ENCODE assay signal across 8 cellular contexts in genomic region chrX:153818571-153819397, GRCh38. TPM values are rescaled to one million over a fixed set of nuclear protein-coding genes. Genes with fewer than 3 reads are reported as not detected.
DNase-seq lines count a peak whose midpoint lies in the region; ATAC-seq, FAIRE-seq and TF ChIP-seq lines count a peak whose summit lies in the region.

No MANE protein-coding gene starts in this region.

- no peak overlapping the region for H3K27ac Mint-ChIP-seq in activated B cell treated with CpG ODN at 0.5 μM for 24 hours
- no peak overlapping the region for H3K27ac Mint-ChIP-seq in dendritic cell treated with granulocyte-macrophage colony-stimulating factor and Interleukin-4, amounts not matched to agents 40 ng/mL and 50 ng/mL, for 4 days
- no peak overlapping the region for H3K27ac Mint-ChIP-seq in stimulated activated naive CD8-positive, alpha-beta T cell treated with anti-CD3 and anti-CD28 coated beads, Interleukin-15, amount 100 ng/mL, for 72 hours

- H3K23ac ChIP-seq in mesendoderm (ENCODE audit: low read length), result no peak overlapping the region

- no peak for TF ChIP-seq CTCF in activated B cell treated with CpG ODN at 0.5 μM for 24 hours (IDR thresholded peaks at IDR 0.05)

- WGBS in mesendoderm (ENCODE audit: extremely low coverage, insufficient coverage, low lambda C conversion rate), result no CpG with 5 or more reads among the region's 68 CpGs

- H2BK120ac ChIP-seq in mesendoderm (ENCODE audit: low read depth, low read length), result no peak overlapping the region

- no peak overlapping the region for H4K5ac ChIP-seq in mesendoderm (ENCODE audit: low read length)

- no peaks in the 10 kb centered on the region for H3K27me3 ChIP-seq in mesendoderm (ENCODE audit: insufficient read depth, low read length, poor library complexity)

- H3K36me3 ChIP-seq in mesendoderm (ENCODE audit: control insufficient read depth, insufficient read depth, low read length), result no peaks in the 10 kb centered on the region

- H3K4me2 ChIP-seq in mesendoderm (ENCODE audit: low read length), result peak overlapping the region; percentile 44

- H3K4ac ChIP-seq in mesendoderm (ENCODE audit: low read depth, low read length), result peak overlapping the region; percentile 57

- no peak for FAIRE-seq in HTR-8/SVneo (lab: Jason Lieb, UNC)

- peaks cover 9% of the 10 kb centered on the region for H3K4me1 Mint-ChIP-seq in activated B cell treated with CpG ODN at 0.5 μM for 24 hours
- peaks cover 16% of the 10 kb centered on the region for H3K4me1 Mint-ChIP-seq in dendritic cell treated with granulocyte-macrophage colony-stimulating factor and Interleukin-4, amounts not matched to agents 40 ng/mL and 50 ng/mL, for 4 days (ENCODE audit: low read depth)
- H3K4me1 Mint-ChIP-seq in stimulated activated naive CD8-positive, alpha-beta T cell treated with anti-CD3 and anti-CD28 coated beads, Interleukin-15, amount 100 ng/mL, for 72 hours, result peaks cover 51% of the 10 kb centered on the region

- peak; percentile 69 for DNase-seq in AG20443 (ENCODE audit: low spot score)
- DNase-seq in HTR-8/SVneo (ENCODE audit: insufficient read length, low spot score), result peak; percentile 47
- DNase-seq in activated B cell treated with CpG ODN at 0.5 μM for 24 hours, result peak; percentile 47
- DNase-seq in mesendoderm, result peak; percentile 66
- peak; percentile 30 to 38 for DNase-seq in stimulated activated naive CD8-positive, alpha-beta T cell treated with anti-CD3 and anti-CD28 coated beads, Interleukin-15, amount 100 ng/mL, for 72 hours
- no peak for DNase-seq in NOMO-1 treated with dmso at 0.1 percent for 144 hours (lab: John Stamatoyannopoulos, UW; ENCODE audit: unreplicated experiment)

- H3K56ac ChIP-seq in mesendoderm (ENCODE audit: low read length), result peak overlapping the region; percentile 86

- ATAC-seq in activated B cell treated with CpG ODN at 0.5 μM for 24 hours (ENCODE audit: low read depth), result peak; percentile 83
- peak; percentile 68 for ATAC-seq in stimulated activated naive CD8-positive, alpha-beta T cell treated with anti-CD3 and anti-CD28 coated beads, Interleukin-15, amount 100 ng/mL, for 72 hours
- ATAC-seq in HG03378 (IDR thresholded peaks at IDR 0.05; ENCODE audit: unreplicated experiment), result no peak

- peaks cover 18% of the 10 kb centered on the region for H3K79me2 ChIP-seq in mesendoderm (ENCODE audit: control insufficient read depth, insufficient read depth, low read length)

- no peaks in the 10 kb centered on the region for H3K9me3 Mint-ChIP-seq in activated B cell treated with CpG ODN at 0.5 μM for 24 hours
- H3K9me3 Mint-ChIP-seq in dendritic cell treated with granulocyte-macrophage colony-stimulating factor and Interleukin-4, amounts not matched to agents 40 ng/mL and 50 ng/mL, for 4 days, result no peaks in the 10 kb centered on the region
- no peaks in the 10 kb centered on the region for H3K9me3 Mint-ChIP-seq in stimulated activated naive CD8-positive, alpha-beta T cell treated with anti-CD3 and anti-CD28 coated beads, Interleukin-15, amount 100 ng/mL, for 72 hours

- CTCF ChIA-PET in activated B cell treated with CpG ODN at 0.5 μM for 24 hours (lab: Charles Lee), result interaction anchor here (0.7 to 0.8 kb wide), 2 partner anchors 82 to 115 kb away, joined by 3 read pairs; no protein-coding TSS in a partner anchor

- H2AK5ac ChIP-seq in mesendoderm (ENCODE audit: low read length), result no peak overlapping the region

- intact Hi-C loops in activated B cell treated with CpG ODN at 0.5 μM for 24 hours (cut with micrococcal nuclease), result loop anchor here (5.0 kb wide), 1 partner anchor 109 kb away; the partner anchor contains the start of gene ARHGAP4
- intact Hi-C loops in dendritic cell treated with granulocyte-macrophage colony-stimulating factor and Interleukin-4, amounts not matched to agents 40 ng/mL and 50 ng/mL, for 4 days (cut with micrococcal nuclease), result no loop called here

- H3K27me3 Mint-ChIP-seq in activated B cell treated with CpG ODN at 0.5 μM for 24 hours, result peaks cover 14% of the 10 kb centered on the region
- H3K27me3 Mint-ChIP-seq in dendritic cell treated with granulocyte-macrophage colony-stimulating factor and Interleukin-4, amounts not matched to agents 40 ng/mL and 50 ng/mL, for 4 days, result peaks cover 69% of the 10 kb centered on the region
- H3K27me3 Mint-ChIP-seq in stimulated activated naive CD8-positive, alpha-beta T cell treated with anti-CD3 and anti-CD28 coated beads, Interleukin-15, amount 100 ng/mL, for 72 hours, result peaks cover 7% of the 10 kb centered on the region

- no peak overlapping the region for H4K8ac ChIP-seq in mesendoderm (ENCODE audit: low read depth, low read length)

- H3K4me1 ChIP-seq in mesendoderm (ENCODE audit: control insufficient read depth, low read depth, low read length), result no peaks in the 10 kb centered on the region

- no peaks in the 10 kb centered on the region for H3K36me3 Mint-ChIP-seq in activated B cell treated with CpG ODN at 0.5 μM for 24 hours (ENCODE audit: low read depth)
- no peaks in the 10 kb centered on the region for H3K36me3 Mint-ChIP-seq in dendritic cell treated with granulocyte-macrophage colony-stimulating factor and Interleukin-4, amounts not matched to agents 40 ng/mL and 50 ng/mL, for 4 days (ENCODE audit: low read depth)

- H3K27ac ChIP-seq in mesendoderm (ENCODE audit: low read depth, low read length), result peak overlapping the region; percentile 52

- no peak overlapping the region for H3K18ac ChIP-seq in mesendoderm (ENCODE audit: low read length)

- H3K9ac ChIP-seq in mesendoderm (ENCODE audit: low read length), result peak overlapping the region; percentile 75

- H2BK15ac ChIP-seq in mesendoderm (replicated peaks; ENCODE audit: low read depth), result no peak overlapping the region

- no peak overlapping the region for H2BK5ac ChIP-seq in mesendoderm (ENCODE audit: low read length)

- H3K4me3 Mint-ChIP-seq in activated B cell treated with CpG ODN at 0.5 μM for 24 hours, result no peak overlapping the region
- H3K4me3 Mint-ChIP-seq in dendritic cell treated with granulocyte-macrophage colony-stimulating factor and Interleukin-4, amounts not matched to agents 40 ng/mL and 50 ng/mL, for 4 days, result peak overlapping the region; percentile 37
- H3K4me3 Mint-ChIP-seq in stimulated activated naive CD8-positive, alpha-beta T cell treated with anti-CD3 and anti-CD28 coated beads, Interleukin-15, amount 100 ng/mL, for 72 hours, result peak overlapping the region; percentile 61 to 72

- no peaks in the 10 kb centered on the region for H3K79me1 ChIP-seq in mesendoderm (ENCODE audit: low read length)

- H3K4me3 ChIP-seq in mesendoderm (ENCODE audit: low read length), result no peak overlapping the region

- POLR2A ChIA-PET in activated B cell treated with CpG ODN at 0.5 μM for 24 hours (lab: Charles Lee), result interaction anchor here (0.7 to 1.1 kb wide), 2 partner anchors 24 to 108 kb away, joined by 3 read pairs; partner anchors contain the start of genes ARHGAP4, IDH3G and SSR4

RNA-seq across cellular contexts. Expression of gene PDZD4, which starts 11.6 kb away (rescaled TPM):
- total RNA-seq in activated B cell treated with CpG ODN at 0.5 μM for 24 hours, result 0.07 TPM in 1 of 2 replicates, not detected in the other
- polyA plus RNA-seq in mesendoderm (2013, experiment 1 of 2), result 45.7 TPM
- 46.5 TPM for polyA plus RNA-seq in mesendoderm (2013, experiment 2 of 2)

RNA-seq across cellular contexts. Expression of gene SSR4, which starts 24.3 kb away (rescaled TPM):
- 160 and 175 TPM in 2 replicates for total RNA-seq in activated B cell treated with CpG ODN at 0.5 μM for 24 hours
- 237 TPM for polyA plus RNA-seq in mesendoderm (2013, experiment 1 of 2)
- polyA plus RNA-seq in mesendoderm (2013, experiment 2 of 2), result 230 TPM

RNA-seq across cellular contexts. Expression of gene IDH3G, which starts 24.6 kb away (rescaled TPM):
- total RNA-seq in activated B cell treated with CpG ODN at 0.5 μM for 24 hours, result 58.5 and 60.3 TPM in 2 replicates
- polyA plus RNA-seq in mesendoderm (2013, experiment 1 of 2), result 42.6 TPM
- 41.0 TPM for polyA plus RNA-seq in mesendoderm (2013, experiment 2 of 2)

RNA-seq across cellular contexts. Expression of gene SRPK3, which starts 37.9 kb away (rescaled TPM):
- not detected in 2 replicates for total RNA-seq in activated B cell treated with CpG ODN at 0.5 μM for 24 hours
- polyA plus RNA-seq in mesendoderm (2013, experiment 1 of 2), result 0.18 TPM
- 0.01 TPM for polyA plus RNA-seq in mesendoderm (2013, experiment 2 of 2)

RNA-seq across cellular contexts. Expression of gene PLXNB3, which starts 54.7 kb away (rescaled TPM):
- not detected in 2 replicates for total RNA-seq in activated B cell treated with CpG ODN at 0.5 μM for 24 hours
- polyA plus RNA-seq in mesendoderm (2013, experiment 1 of 2), result 0.39 TPM
- 0.39 TPM for polyA plus RNA-seq in mesendoderm (2013, experiment 2 of 2)
